In the genomic region with DNA sequence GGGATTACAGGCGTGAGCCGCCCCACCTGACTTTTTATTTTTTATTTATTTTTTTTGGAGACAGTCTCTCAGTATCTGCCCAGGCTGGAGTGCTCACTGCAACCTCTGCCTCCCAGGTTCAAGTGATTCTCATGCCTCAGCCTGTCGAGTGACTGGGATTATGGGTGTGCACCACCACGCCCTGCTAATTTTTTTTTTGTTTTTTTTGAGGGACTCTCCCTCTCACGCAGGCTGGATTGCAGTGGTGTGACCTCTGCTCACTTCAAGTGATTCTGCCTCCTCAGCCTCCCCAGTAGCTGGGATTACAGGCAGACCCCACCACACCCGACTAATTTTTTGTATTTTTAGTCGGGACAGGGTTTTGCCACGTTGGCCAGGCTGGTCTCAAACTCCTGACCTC, we compare ENCODE assay signal across 33 cellular contexts.
"Had no signal": no experiment of that assay in that cellular context is flagged by ENCODE, and none has a peak within 500 bp of the region (broad histone marks: within the 10 kb centered on the region; RNA-seq: fewer than 3 reads in every experiment).

No MANE protein-coding gene starts in this region.

- H3K9ac ChIP-seq: neural progenitor cell, parathyroid adenoma had no signal

- H3K4me3 Mint-ChIP-seq: activated CD4-positive, alpha-beta memory T cell treated with anti-CD3 and anti-CD28 coated beads, Interleukin-2, amount 10 ng/mL, durations not matched to agents 7 days and 5 days; activated CD4-positive, alpha-beta T cell treated with anti-CD3 and anti-CD28 coated beads, Interleukin-2, amount 10 ng/mL, durations not matched to agents 7 days and 5 days; activated CD8-positive, alpha-beta memory T cell treated with anti-CD3 and anti-CD28 coated beads, Interleukin-2, amount 10 ng/mL, durations not matched to agents 7 days and 5 days; activated naive CD8-positive, alpha-beta T cell treated with anti-CD3 and anti-CD28 coated beads for 36 hours; activated T-cell treated with anti-CD3 and anti-CD28 coated beads, Interleukin-2, amount 50 U/mL, for 72 hours; naive B cell; neural progenitor cell; stimulated activated memory B cell treated with anti-CD40 and anti-IgM and Interleukin-4, amounts not matched to agents 10 μg/mL and 1 μg/mL and 100 μg/mL, for 72 hours; stimulated activated naive CD8-positive, alpha-beta T cell treated with anti-CD3 and anti-CD28 coated beads, Interleukin-15, amount 100 ng/mL, for 72 hours; type B pancreatic cell had no signal

- H3K4me3 ChIP-seq: adrenal gland, body of pancreas, coronary artery, dorsolateral prefrontal cortex, heart right ventricle, left ventricle myocardium inferior, lung, neural progenitor cell, psoas muscle, smooth muscle cell, uterus had no signal

- H3K27ac ChIP-seq: adrenal gland, body of pancreas, coronary artery, dorsolateral prefrontal cortex, heart right ventricle, left ventricle myocardium inferior, neural progenitor cell, psoas muscle, uterus, WERI-Rb-1 had no signal

- H3K4me2 ChIP-seq: neural progenitor cell, smooth muscle cell had no signal

- H3K9me3 Mint-ChIP-seq: activated CD4-positive, alpha-beta memory T cell treated with anti-CD3 and anti-CD28 coated beads, Interleukin-2, amount 10 ng/mL, durations not matched to agents 7 days and 5 days; activated CD4-positive, alpha-beta T cell treated with anti-CD3 and anti-CD28 coated beads, Interleukin-2, amount 10 ng/mL, durations not matched to agents 7 days and 5 days; activated naive CD8-positive, alpha-beta T cell treated with anti-CD3 and anti-CD28 coated beads for 36 hours; activated T-cell treated with anti-CD3 and anti-CD28 coated beads, Interleukin-2, amount 50 U/mL, for 72 hours; naive B cell; neural progenitor cell; stimulated activated memory B cell treated with anti-CD40 and anti-IgM and Interleukin-4, amounts not matched to agents 10 μg/mL and 1 μg/mL and 100 μg/mL, for 72 hours; stimulated activated naive CD8-positive, alpha-beta T cell treated with anti-CD3 and anti-CD28 coated beads, Interleukin-15, amount 100 ng/mL, for 72 hours; type B pancreatic cell had no signal

- H3K27me3 ChIP-seq: adrenal gland, body of pancreas, dorsolateral prefrontal cortex, heart right ventricle, neural progenitor cell, uterus had no signal

- ATAC-seq: activated CD4-positive, CD25-positive, alpha-beta regulatory T cell treated with anti-CD3 and anti-CD28 coated beads, Interleukin-2, amount 50 U/mL, for 24 hours; activated CD8-positive, alpha-beta memory T cell treated with anti-CD3 and anti-CD28 coated beads, Interleukin-2, amount 10 ng/mL, durations not matched to agents 7 days and 5 days; activated T-cell treated with anti-CD3 and anti-CD28 coated beads, Interleukin-2, amount 50 U/mL, for 72 hours; body of pancreas; heart right ventricle; stimulated activated memory B cell treated with anti-CD40 and anti-IgM and Interleukin-4, amounts not matched to agents 10 μg/mL and 1 μg/mL and 100 μg/mL, for 72 hours; stimulated activated naive CD8-positive, alpha-beta T cell treated with anti-CD3 and anti-CD28 coated beads, Interleukin-15, amount 100 ng/mL, for 72 hours had no signal

- H3K9me3 ChIP-seq: adrenal gland, body of pancreas, heart right ventricle, left ventricle myocardium inferior, psoas muscle, uterus had no signal

- H3K27me3 Mint-ChIP-seq: activated CD4-positive, alpha-beta memory T cell treated with anti-CD3 and anti-CD28 coated beads, Interleukin-2, amount 10 ng/mL, durations not matched to agents 7 days and 5 days; activated CD4-positive, alpha-beta T cell treated with anti-CD3 and anti-CD28 coated beads, Interleukin-2, amount 10 ng/mL, durations not matched to agents 7 days and 5 days; activated CD8-positive, alpha-beta memory T cell treated with anti-CD3 and anti-CD28 coated beads, Interleukin-2, amount 10 ng/mL, durations not matched to agents 7 days and 5 days; activated naive CD8-positive, alpha-beta T cell treated with anti-CD3 and anti-CD28 coated beads for 36 hours; naive B cell; stimulated activated memory B cell treated with anti-CD40 and anti-IgM and Interleukin-4, amounts not matched to agents 10 μg/mL and 1 μg/mL and 100 μg/mL, for 72 hours; stimulated activated naive CD8-positive, alpha-beta T cell treated with anti-CD3 and anti-CD28 coated beads, Interleukin-15, amount 100 ng/mL, for 72 hours; type B pancreatic cell had no signal

- DNase-seq: activated CD4-positive, alpha-beta memory T cell treated with anti-CD3 and anti-CD28 coated beads, Interleukin-2, amount 10 ng/mL, durations not matched to agents 7 days and 5 days; activated CD4-positive, alpha-beta T cell treated with anti-CD3 and anti-CD28 coated beads, Interleukin-2, amount 10 ng/mL, durations not matched to agents 7 days and 5 days; activated CD8-positive, alpha-beta memory T cell treated with anti-CD3 and anti-CD28 coated beads, Interleukin-2, amount 10 ng/mL, durations not matched to agents 7 days and 5 days; activated naive CD4-positive, alpha-beta T cell treated with Interleukin-2 at 50 U/mL for 16 hours; activated naive CD8-positive, alpha-beta T cell treated with anti-CD3 and anti-CD28 coated beads for 36 hours; activated T-cell treated with anti-CD3 and anti-CD28 coated beads, Interleukin-2, amount 50 U/mL, for 72 hours; adrenal gland; aorta; body of pancreas; dorsolateral prefrontal cortex; effector memory CD4-positive, alpha-beta T cell; foreskin melanocyte; heart right ventricle; left ventricle myocardium inferior; naive B cell; occipital lobe; psoas muscle; stimulated activated CD4-positive, alpha-beta T cell treated with anti-CD3 and anti-CD28 coated beads, Interleukin-1b, Interleukin-23, amount 100 ng/mL, for 48 hours; stimulated activated CD4-positive, alpha-beta T cell treated with anti-CD3 and anti-CD28 coated beads, Interleukin-4, amount 100 ng/mL, for 4 hours; stimulated activated CD8-positive, alpha-beta memory T cell treated with anti-CD3 and anti-CD28 coated beads, Interleukin-4, amount 100 ng/mL, for 48 hours; stimulated activated naive CD8-positive, alpha-beta T cell treated with anti-CD3 and anti-CD28 coated beads, Interleukin-15, amount 100 ng/mL, for 72 hours; substantia nigra; T-helper 9 cell; uterus; WERI-Rb-1 had no signal

- H3K27ac Mint-ChIP-seq: activated CD4-positive, alpha-beta memory T cell treated with anti-CD3 and anti-CD28 coated beads, Interleukin-2, amount 10 ng/mL, durations not matched to agents 7 days and 5 days; activated CD4-positive, alpha-beta T cell treated with anti-CD3 and anti-CD28 coated beads, Interleukin-2, amount 10 ng/mL, durations not matched to agents 7 days and 5 days; activated CD8-positive, alpha-beta memory T cell treated with anti-CD3 and anti-CD28 coated beads, Interleukin-2, amount 10 ng/mL, durations not matched to agents 7 days and 5 days; activated T-cell treated with anti-CD3 and anti-CD28 coated beads, Interleukin-2, amount 50 U/mL, for 72 hours; naive B cell; neural progenitor cell; stimulated activated memory B cell treated with anti-CD40 and anti-IgM and Interleukin-4, amounts not matched to agents 10 μg/mL and 1 μg/mL and 100 μg/mL, for 72 hours; type B pancreatic cell had no signal

- H3K36me3 ChIP-seq: uterus had no signal

- H2AFZ ChIP-seq: neural progenitor cell, parathyroid adenoma had no signal
